ENCODE assay signal across 2 cellular contexts in the genomic region with DNA sequence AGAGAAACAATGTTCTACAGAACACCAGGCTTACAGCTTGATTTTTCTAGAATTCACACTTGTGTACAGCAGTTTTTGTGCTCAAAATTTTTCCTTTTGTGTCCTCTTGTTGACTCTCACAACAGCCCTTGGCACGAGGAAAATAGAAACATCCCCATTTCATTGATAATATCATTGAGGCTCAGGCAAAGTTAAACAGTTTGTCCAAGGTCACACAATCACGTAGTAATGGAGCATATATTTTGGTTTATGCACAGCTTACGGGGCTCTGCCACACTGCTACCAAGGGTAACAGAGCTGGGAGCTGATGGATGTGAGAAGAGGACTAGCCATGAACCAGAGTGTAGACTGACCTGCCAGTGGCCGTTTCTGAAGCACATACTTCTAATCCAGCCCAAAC.
TF ChIP-seq lines count a peak whose summit lies in the region.

No MANE protein-coding gene starts in this region.

TF ChIP-seq in A549, 52 proteins besides CTCF, POLR2A, EP300 and RAD21 (continued from another document):
- TF ChIP-seq HOXA7 (CRISPR knock-in tag; IDR thresholded peaks at IDR 0.05) (no peak), HOXB5 (CRISPR knock-in tag; IDR thresholded peaks at IDR 0.05) (no peak), RARB (CRISPR knock-in tag; IDR thresholded peaks at IDR 0.05) (no peak), HDAC2 (IDR thresholded peaks at IDR 0.05) (no peak), TFCP2L1 (CRISPR knock-in tag; IDR thresholded peaks at IDR 0.05) (no peak), CEBPB (IDR thresholded peaks at IDR 0.05) (no peak), KDM1A (IDR thresholded peaks at IDR 0.05; ENCODE audit: low read depth) (no peak), TP53 (CRISPR knock-in tag; IDR thresholded peaks at IDR 0.05) (no peak)

TF ChIP-seq in K562, 482 proteins besides CTCF, POLR2A, EP300 and RAD21 (continued from another document):
- TF ChIP-seq, protein P1, sequence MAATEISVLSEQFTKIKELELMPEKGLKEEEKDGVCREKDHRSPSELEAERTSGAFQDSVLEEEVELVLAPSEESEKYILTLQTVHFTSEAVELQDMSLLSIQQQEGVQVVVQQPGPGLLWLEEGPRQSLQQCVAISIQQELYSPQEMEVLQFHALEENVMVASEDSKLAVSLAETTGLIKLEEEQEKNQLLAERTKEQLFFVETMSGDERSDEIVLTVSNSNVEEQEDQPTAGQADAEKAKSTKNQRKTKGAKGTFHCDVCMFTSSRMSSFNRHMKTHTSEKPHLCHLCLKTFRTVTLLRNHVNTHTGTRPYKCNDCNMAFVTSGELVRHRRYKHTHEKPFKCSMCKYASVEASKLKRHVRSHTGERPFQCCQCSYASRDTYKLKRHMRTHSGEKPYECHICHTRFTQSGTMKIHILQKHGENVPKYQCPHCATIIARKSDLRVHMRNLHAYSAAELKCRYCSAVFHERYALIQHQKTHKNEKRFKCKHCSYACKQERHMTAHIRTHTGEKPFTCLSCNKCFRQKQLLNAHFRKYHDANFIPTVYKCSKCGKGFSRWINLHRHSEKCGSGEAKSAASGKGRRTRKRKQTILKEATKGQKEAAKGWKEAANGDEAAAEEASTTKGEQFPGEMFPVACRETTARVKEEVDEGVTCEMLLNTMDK (IDR thresholded peaks at IDR 0.05; ENCODE audit: borderline replicate concordance, insufficient read depth, low read depth, low read length, poor library complexity, severe bottlenecking), result no peak
